In the genomic region with DNA sequence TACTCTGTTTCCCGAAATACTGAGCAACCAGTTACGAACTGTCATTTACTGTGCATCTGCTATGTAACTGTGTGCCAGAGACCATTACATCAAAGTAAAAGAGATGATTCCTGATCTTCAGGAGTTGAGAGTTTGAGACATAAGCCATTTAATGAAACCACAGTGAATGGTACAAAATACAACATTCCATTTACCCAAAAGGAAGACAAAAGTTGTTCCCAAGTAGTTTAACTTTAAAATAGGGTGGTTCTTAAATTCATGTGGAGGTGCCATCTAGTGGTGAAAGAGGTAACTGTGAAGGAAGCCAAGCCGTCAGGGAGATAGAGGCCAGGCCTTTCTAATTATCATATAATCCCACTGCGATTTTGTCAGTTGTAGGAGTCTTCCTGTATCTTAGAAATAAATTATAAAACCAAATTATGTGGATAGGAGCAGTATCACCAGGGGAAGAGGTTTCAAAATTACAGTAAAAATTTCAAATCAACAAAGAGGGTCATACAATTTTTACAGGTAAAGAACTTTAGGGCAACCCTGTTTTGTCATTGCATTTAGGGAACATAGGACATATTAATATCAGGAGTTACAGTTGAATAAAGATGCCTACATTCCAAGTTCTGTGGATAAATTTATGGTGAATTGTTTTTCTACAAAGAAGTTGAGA, we compare ENCODE assay signal across 9 cellular contexts.
DNase-seq lines count a peak whose midpoint lies in the region; ATAC-seq, FAIRE-seq and TF ChIP-seq lines count a peak whose summit lies in the region.
"Had no signal": no experiment of that assay in that cellular context is flagged by ENCODE, and none has a peak within 500 bp of the region (broad histone marks: within the 10 kb centered on the region; RNA-seq: fewer than 3 reads in every experiment).

No MANE protein-coding gene starts in this region.

- DNase-seq in COLO668 (lab: John Stamatoyannopoulos, UW; ENCODE audit: unreplicated experiment) (peak; percentile 23), H54 (ENCODE audit: insufficient read length, low spot score) (peak; percentile 30), NCI-H774 (lab: John Stamatoyannopoulos, UW) (peak; percentile 28), K562 (ENCODE audit: extremely low read depth in 1 of 4, low spot score in 3 of 4) (peak; percentile 63 to 75 (median 74)), immature natural killer cell (peak; percentile 41 to 51 (median 45)), testis (peak; percentile 66)

- POLR2A ChIA-PET in K562 (lab: Yijun Ruan, JAX), result no interaction called here

- H3K9me3 Mint-ChIP-seq in immature natural killer cell, result no peaks in the 10 kb centered on the region
- no peaks in the 10 kb centered on the region for H3K9me3 Mint-ChIP-seq in stimulated activated memory B cell treated with anti-CD40 and anti-IgM and Interleukin-4, amounts not matched to agents 10 μg/mL and 1 μg/mL and 100 μg/mL, for 72 hours

- H3K27me3 Mint-ChIP-seq in immature natural killer cell (ENCODE audit: low read depth in 3 of 3), result peaks cover 3 to 12% (median 9%) of the 10 kb centered on the region in 3 donors
- H3K27me3 Mint-ChIP-seq in stimulated activated memory B cell treated with anti-CD40 and anti-IgM and Interleukin-4, amounts not matched to agents 10 μg/mL and 1 μg/mL and 100 μg/mL, for 72 hours, result no peaks in the 10 kb centered on the region

- no peaks in the 10 kb centered on the region for H3K79me2 ChIP-seq in K562 (ENCODE audit: control insufficient read depth, insufficient read depth, low read length)

- ATAC-seq in K562 (peak; percentile 86), GM19023 (IDR thresholded peaks at IDR 0.05; ENCODE audit: unreplicated experiment) (no peak)
- no peak for ATAC-seq in stimulated activated memory B cell treated with anti-CD40 and anti-IgM and Interleukin-4, amounts not matched to agents 10 μg/mL and 1 μg/mL and 100 μg/mL, for 72 hours

- peaks cover 0 to 7% of the 10 kb centered on the region in 2 experiments; a peak in 2 of 5 replicates for H3K4me1 ChIP-seq in K562 (replicated peaks in 1 of 2; ENCODE audit: control insufficient read depth in 2 of 2, insufficient read depth in 2 of 2, low read length in 2 of 2)
- peaks cover 4% of the 10 kb centered on the region for H3K4me1 ChIP-seq in testis

- H3K4me3 Mint-ChIP-seq in immature natural killer cell, result no peak overlapping the region
- H3K4me3 Mint-ChIP-seq in stimulated activated memory B cell treated with anti-CD40 and anti-IgM and Interleukin-4, amounts not matched to agents 10 μg/mL and 1 μg/mL and 100 μg/mL, for 72 hours, result no peak overlapping the region

- intact Hi-C loops in K562 (cut with micrococcal nuclease) (loop anchor here (1.0 to 10.0 kb wide), 6 partner anchors 66 to 353 kb away; no protein-coding TSS in a partner anchor), testis (cut with DNase I; ENCODE audit: low total_unique reads) (loop anchor here (5.0 kb wide), 1 partner anchor 303 kb away; no protein-coding TSS in a partner anchor)

- H3K9me1 ChIP-seq in K562 (ENCODE audit: control insufficient read depth, insufficient read depth, low read length), result no peaks in the 10 kb centered on the region

- H2AFZ ChIP-seq in K562 (ENCODE audit: low read depth, low read length), result no peak overlapping the region

- TF ChIP-seq RAD21 in K562 (CRISPR knock-in tag; conservative IDR thresholded peaks at IDR 0.05 in 1 of 2, IDR thresholded peaks at IDR 0.05 in 1 of 2), result peak; percentile 88 to 94

- no TSS peak for BruUV-seq in K562 (replicated peaks; lab: Mats Ljungman, UMichigan)

- FAIRE-seq in H54 (lab: Jason Lieb, UNC), result peak; percentile 48
- peak; percentile 94 for FAIRE-seq in K562 (lab: Jason Lieb, UNC)

- peaks cover 31 to 46% of the 10 kb centered on the region in 2 donors for H3K4me1 Mint-ChIP-seq in immature natural killer cell
- peaks cover 16% of the 10 kb centered on the region for H3K4me1 Mint-ChIP-seq in stimulated activated memory B cell treated with anti-CD40 and anti-IgM and Interleukin-4, amounts not matched to agents 10 μg/mL and 1 μg/mL and 100 μg/mL, for 72 hours

- no peak overlapping the region for H3K9ac ChIP-seq in K562 (ENCODE audit: insufficient read depth in 1 of 2, low read depth in 2 of 2, low read length in 2 of 2)

- TF ChIP-seq CTCF in K562 (IDR thresholded peaks at IDR 0.05 in 2 of 3, conservative IDR thresholded peaks at IDR 0.05 in 1 of 3; ENCODE audit: insufficient read depth in 2 of 3, low read depth in 1 of 3, low read length in 3 of 3) (peak; percentile 64 to 84 (median 73)), testis (IDR thresholded peaks at IDR 0.05) (peak; percentile 69 to 79 (median 73))

- CTCF ChIA-PET in K562 (lab: Yijun Ruan, JAX; ENCODE audit: low intra/inter-chr PET ratio), result interaction anchor here (0.7 to 3.1 kb wide), 6 partner anchors 66 to 371 kb away, joined by 3 to 17 read pairs (median 8); a partner anchor contains a TSS

- H3K27me3 ChIP-seq in K562 (ENCODE audit: control insufficient read depth in 2 of 2, insufficient read depth in 2 of 2, low read length in 2 of 2), result no peaks in the 10 kb centered on the region
- no peaks in the 10 kb centered on the region for H3K27me3 ChIP-seq in testis

- TF ChIP-seq POLR2A in H54 (IDR thresholded peaks at IDR 0.05; ENCODE audit: low read depth, low read length) (no peak), K562 (conservative IDR thresholded peaks at IDR 0.05) (no peak), testis (IDR thresholded peaks at IDR 0.05) (no peak)

- no peaks in the 10 kb centered on the region for H3K36me3 Mint-ChIP-seq in immature natural killer cell
- no peaks in the 10 kb centered on the region for H3K36me3 Mint-ChIP-seq in stimulated activated memory B cell treated with anti-CD40 and anti-IgM and Interleukin-4, amounts not matched to agents 10 μg/mL and 1 μg/mL and 100 μg/mL, for 72 hours

- H3K4me2 ChIP-seq in K562 (ENCODE audit: insufficient read depth, low read length), result no peak overlapping the region

- H3K27ac ChIP-seq in K562 (ENCODE audit: extremely low read depth, low read depth, low read length), result no peak overlapping the region
- no peak overlapping the region for H3K27ac ChIP-seq in testis

- WGBS in K562 (ENCODE audit: insufficient coverage, low coverage, missing lambda C conversion rate), result 52% methylated on average over 4 of the region's 4 CpGs
- WGBS in testis, 2 donors, result 63% methylated on average over 4 of the region's 4 CpGs

- TF ChIP-seq EP300 in K562 (IDR thresholded peaks at IDR 0.05; ENCODE audit: low read length), result no peak

- H3K4me3 ChIP-seq in K562 (no peak overlapping the region), testis (no peak overlapping the region)
- H3K4me3 ChIP-seq: skin epidermis had no signal

- H3K27ac Mint-ChIP-seq in immature natural killer cell, result peak overlapping the region in 1 of 6 donors; percentile 0
- H3K27ac Mint-ChIP-seq in stimulated activated memory B cell treated with anti-CD40 and anti-IgM and Interleukin-4, amounts not matched to agents 10 μg/mL and 1 μg/mL and 100 μg/mL, for 72 hours, result no peak overlapping the region

- 0 out of 2 replicates have a peak, but pooled peaks cover 1% of the 10 kb centered on the region for H4K20me1 ChIP-seq in K562 (replicated peaks; ENCODE audit: control insufficient read depth, insufficient read depth, low read length)

- in situ Hi-C loops in K562 (cut with MboI), result loop anchor here (5.0 kb wide), 1 partner anchor 68 kb away; a partner anchor contains a TSS

- H3K9me3 ChIP-seq in K562 (replicated peaks; ENCODE audit: control insufficient read depth, insufficient read depth, low read depth, low read length) (peaks cover 5% of the 10 kb centered on the region), testis (no peaks in the 10 kb centered on the region)

- 0 out of 3 replicates have a peak, but pooled peaks cover 7% of the 10 kb centered on the region for H3K36me3 ChIP-seq in K562 (ENCODE audit: control insufficient read depth, insufficient read depth, low read length)
- no peaks in the 10 kb centered on the region for H3K36me3 ChIP-seq in testis (ENCODE audit: low read depth, missing control alignments)

TF ChIP-seq in K562, 482 proteins besides CTCF, POLR2A, EP300 and RAD21 (continues in another document):
- TF ChIP-seq, protein P1, sequence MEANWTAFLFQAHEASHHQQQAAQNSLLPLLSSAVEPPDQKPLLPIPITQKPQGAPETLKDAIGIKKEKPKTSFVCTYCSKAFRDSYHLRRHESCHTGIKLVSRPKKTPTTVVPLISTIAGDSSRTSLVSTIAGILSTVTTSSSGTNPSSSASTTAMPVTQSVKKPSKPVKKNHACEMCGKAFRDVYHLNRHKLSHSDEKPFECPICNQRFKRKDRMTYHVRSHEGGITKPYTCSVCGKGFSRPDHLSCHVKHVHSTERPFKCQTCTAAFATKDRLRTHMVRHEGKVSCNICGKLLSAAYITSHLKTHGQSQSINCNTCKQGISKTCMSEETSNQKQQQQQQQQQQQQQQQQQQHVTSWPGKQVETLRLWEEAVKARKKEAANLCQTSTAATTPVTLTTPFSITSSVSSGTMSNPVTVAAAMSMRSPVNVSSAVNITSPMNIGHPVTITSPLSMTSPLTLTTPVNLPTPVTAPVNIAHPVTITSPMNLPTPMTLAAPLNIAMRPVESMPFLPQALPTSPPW (CRISPR knock-in tag; IDR thresholded peaks at IDR 0.05), result no peak
- no peak for TF ChIP-seq POLR2AphosphoS5 (IDR thresholded peaks at IDR 0.05; ENCODE audit: control insufficient read depth, insufficient read depth, low read depth, low read length)
- TF ChIP-seq, protein P2, sequence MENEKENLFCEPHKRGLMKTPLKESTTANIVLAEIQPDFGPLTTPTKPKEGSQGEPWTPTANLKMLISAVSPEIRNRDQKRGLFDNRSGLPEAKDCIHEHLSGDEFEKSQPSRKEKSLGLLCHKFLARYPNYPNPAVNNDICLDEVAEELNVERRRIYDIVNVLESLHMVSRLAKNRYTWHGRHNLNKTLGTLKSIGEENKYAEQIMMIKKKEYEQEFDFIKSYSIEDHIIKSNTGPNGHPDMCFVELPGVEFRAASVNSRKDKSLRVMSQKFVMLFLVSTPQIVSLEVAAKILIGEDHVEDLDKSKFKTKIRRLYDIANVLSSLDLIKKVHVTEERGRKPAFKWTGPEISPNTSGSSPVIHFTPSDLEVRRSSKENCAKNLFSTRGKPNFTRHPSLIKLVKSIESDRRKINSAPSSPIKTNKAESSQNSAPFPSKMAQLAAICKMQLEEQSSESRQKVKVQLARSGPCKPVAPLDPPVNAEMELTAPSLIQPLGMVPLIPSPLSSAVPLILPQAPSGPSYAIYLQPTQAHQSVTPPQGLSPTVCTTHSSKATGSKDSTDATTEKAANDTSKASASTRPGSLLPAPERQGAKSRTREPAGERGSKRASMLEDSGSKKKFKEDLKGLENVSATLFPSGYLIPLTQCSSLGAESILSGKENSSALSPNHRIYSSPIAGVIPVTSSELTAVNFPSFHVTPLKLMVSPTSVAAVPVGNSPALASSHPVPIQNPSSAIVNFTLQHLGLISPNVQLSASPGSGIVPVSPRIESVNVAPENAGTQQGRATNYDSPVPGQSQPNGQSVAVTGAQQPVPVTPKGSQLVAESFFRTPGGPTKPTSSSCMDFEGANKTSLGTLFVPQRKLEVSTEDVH (IDR thresholded peaks at IDR 0.05; ENCODE audit: low read depth, partially characterized antibody), result peak; percentile 50

Comparison
In these comparisons a context has a peak if more than half of its experiments do, and no peak if none do; other contexts are left out.
1. DNase-seq: peak in every context shown above with its lines; median percentile 74 in K562; 66 in testis; 45 in immature natural killer cell; 30 in H54; 28 in NCI-H774; 23 in COLO668.